8 cellular contexts compared by ENCODE assay signal in the genomic region with DNA sequence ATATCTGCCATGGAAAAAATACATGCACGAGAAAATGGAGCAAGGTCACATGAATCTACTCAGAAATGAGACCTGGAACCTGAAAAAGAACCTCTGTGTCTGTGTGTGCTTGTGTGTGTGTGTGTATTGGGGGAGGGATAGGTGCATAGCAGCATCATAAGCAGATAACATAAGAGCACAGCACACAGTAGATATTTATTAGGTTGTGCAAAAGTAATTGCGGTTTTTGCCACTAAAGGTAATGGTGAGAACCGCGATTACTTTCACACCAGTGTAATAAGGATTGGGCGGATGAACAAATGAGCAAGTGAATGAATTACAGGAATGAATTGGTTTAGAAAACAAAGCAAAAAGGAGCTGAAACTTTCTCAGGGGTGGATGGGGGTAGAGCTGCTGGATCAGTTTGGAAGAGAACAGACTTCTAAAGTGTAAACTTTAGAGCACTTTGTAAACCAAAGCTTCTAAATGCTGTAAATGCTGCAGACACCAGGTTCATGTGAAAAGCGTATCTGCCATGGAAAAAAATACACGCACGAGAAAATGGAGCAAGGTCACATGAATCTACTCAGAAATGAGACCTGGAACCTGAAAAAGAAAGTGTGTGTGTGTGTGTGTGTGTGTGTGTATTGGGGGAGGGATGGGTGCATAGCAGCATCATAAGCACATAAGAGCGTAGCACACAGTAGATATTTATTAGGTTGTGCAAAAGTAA.
A peak's percentile ranks its signal among the peaks of the same experiment; 100 is the strongest.
DNase-seq lines count a peak whose midpoint lies in the region; ATAC-seq and TF ChIP-seq lines count a peak whose summit lies in the region.

No MANE protein-coding gene starts in this region.

- H3K27ac ChIP-seq in C4-2B: peak overlapping the region; percentile 37

- ATAC-seq in HG02870 (IDR thresholded peaks at IDR 0.05; ENCODE audit: unreplicated experiment) (peak; percentile 41), HG02852 (IDR thresholded peaks at IDR 0.05; ENCODE audit: unreplicated experiment) (no peak), HG02798 (IDR thresholded peaks at IDR 0.05; ENCODE audit: poor library complexity, unreplicated experiment) (no peak)

- H3K27me3 Mint-ChIP-seq in brain: peaks cover 10% of the 10 kb centered on the region
- H3K27me3 Mint-ChIP-seq in nephron (ENCODE audit: low read depth): no peaks in the 10 kb centered on the region

- H3K4me1 Mint-ChIP-seq in brain: peaks cover 79% of the 10 kb centered on the region
- peaks cover 74% of the 10 kb centered on the region for H3K4me1 Mint-ChIP-seq in nephron

- DNase-seq in Ammon's horn (ENCODE audit: low spot score): no peak
- DNase-seq in GM03348 (ENCODE audit: low spot score): no peak

- H3K9me3 Mint-ChIP-seq in brain: no peaks in the 10 kb centered on the region
- no peaks in the 10 kb centered on the region for H3K9me3 Mint-ChIP-seq in nephron

- TF ChIP-seq CTCF in C4-2B (conservative IDR thresholded peaks at IDR 0.05) (no peak), brain (conservative IDR thresholded peaks at IDR 0.05) (no peak), nephron (IDR thresholded peaks at IDR 0.05; ENCODE audit: unreplicated experiment in 3 of 3) (no peak)

- no peak overlapping the region for H3K4me3 Mint-ChIP-seq in brain
- H3K4me3 Mint-ChIP-seq in nephron: peak overlapping the region in 1 of 3 experiments; percentile 56

- H3K27ac Mint-ChIP-seq in brain: peak overlapping the region in 3 of 5 experiments; percentile 90 to 96 (median 93)
- peak overlapping the region; percentile 98 to 99 (median 99) for H3K27ac Mint-ChIP-seq in nephron

- H3K36me3 Mint-ChIP-seq in brain (no peaks in the 10 kb centered on the region), nephron (ENCODE audit: low read depth) (no peaks in the 10 kb centered on the region)
